ENCODE assay signal across 28 cellular contexts in the genomic region with DNA sequence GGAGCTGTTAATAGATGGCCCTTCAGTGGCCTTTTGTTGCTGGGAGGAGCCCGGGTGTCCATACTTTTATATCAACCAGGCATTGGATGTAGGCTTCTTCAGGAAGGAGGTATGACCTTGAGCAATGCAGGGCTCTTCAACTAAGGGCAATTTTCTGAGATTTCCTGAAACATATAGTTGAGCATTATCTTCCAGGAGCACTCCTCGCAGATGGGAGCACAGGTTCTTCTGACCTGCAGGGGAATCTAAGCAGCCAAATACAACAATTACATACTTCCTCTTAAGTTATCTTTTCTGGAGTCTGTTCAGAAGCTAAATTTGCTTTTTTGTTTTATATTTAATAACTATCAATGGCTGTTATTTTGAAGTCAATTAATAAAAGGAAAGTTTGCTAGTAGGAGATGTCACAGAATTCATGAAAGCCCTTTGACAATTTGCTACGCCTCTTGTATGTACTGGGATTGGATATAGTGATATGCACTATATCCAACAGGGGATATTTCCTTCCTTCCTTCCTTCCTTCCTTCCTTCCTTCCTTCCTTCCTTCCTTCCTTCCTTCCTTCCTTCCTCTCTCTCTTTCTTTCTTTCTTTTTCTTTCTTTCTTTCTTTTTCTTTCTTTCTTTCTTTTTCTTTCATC.
"Had no signal": no experiment of that assay in that cellular context is flagged by ENCODE, and none has a peak within 500 bp of the region (broad histone marks: within the 10 kb centered on the region; RNA-seq: fewer than 3 reads in every experiment).

No MANE protein-coding gene starts in this region.

- H3K27ac Mint-ChIP-seq: stimulated activated effector memory CD8-positive, alpha-beta T cell treated with anti-CD3 and anti-CD28 coated beads, Interleukin-12 subunit alpha, Interleukin-12 subunit beta, amount 100 ng/mL, for 72 hours; stimulated activated memory B cell treated with anti-CD40 and anti-IgM and Interleukin-4, amounts not matched to agents 10 μg/mL and 1 μg/mL and 100 μg/mL, for 72 hours; stimulated activated naive B cell treated with anti-CD40 and anti-IgM and Interleukin-4, amounts not matched to agents 10 μg/mL and 1 μg/mL and 100 μg/mL, for 72 hours; stimulated activated naive CD8-positive, alpha-beta T cell treated with anti-CD3 and anti-CD28 coated beads, Interleukin-15, amount 100 ng/mL, for 72 hours; stimulated activated naive CD8-positive, alpha-beta T cell treated with anti-CD3 and anti-CD28 coated beads, Interleukin-15, Interleukin-2, amounts not matched to agents 100 ng/mL and 50 ng/mL, for 24 hours; type B pancreatic cell had no signal

- ATAC-seq: stimulated activated effector memory CD8-positive, alpha-beta T cell treated with anti-CD3 and anti-CD28 coated beads, Interleukin-12 subunit alpha, Interleukin-12 subunit beta, amount 100 ng/mL, for 72 hours; stimulated activated memory B cell treated with anti-CD40 and anti-IgM and Interleukin-4, amounts not matched to agents 10 μg/mL and 1 μg/mL and 100 μg/mL, for 72 hours; stimulated activated naive B cell treated with anti-CD40 and anti-IgM and Interleukin-4, amounts not matched to agents 10 μg/mL and 1 μg/mL and 100 μg/mL, for 72 hours; stimulated activated naive CD8-positive, alpha-beta T cell treated with anti-CD3 and anti-CD28 coated beads, Interleukin-15, amount 100 ng/mL, for 72 hours; stimulated activated naive CD8-positive, alpha-beta T cell treated with anti-CD3 and anti-CD28 coated beads, Interleukin-15, Interleukin-2, amounts not matched to agents 100 U/mL and 50 U/mL, for 24 hours; upper lobe of right lung had no signal

- H3K27me3 Mint-ChIP-seq: stimulated activated memory B cell treated with anti-CD40 and anti-IgM and Interleukin-4, amounts not matched to agents 10 μg/mL and 1 μg/mL and 100 μg/mL, for 72 hours; stimulated activated naive B cell treated with anti-CD40 and anti-IgM and Interleukin-4, amounts not matched to agents 10 μg/mL and 1 μg/mL and 100 μg/mL, for 72 hours; stimulated activated naive CD8-positive, alpha-beta T cell treated with anti-CD3 and anti-CD28 coated beads, Interleukin-15, amount 100 ng/mL, for 72 hours; stimulated activated naive CD8-positive, alpha-beta T cell treated with anti-CD3 and anti-CD28 coated beads, Interleukin-15, Interleukin-2, amounts not matched to agents 100 ng/mL and 50 ng/mL, for 24 hours; type B pancreatic cell had no signal

- H3K9me3 Mint-ChIP-seq: stimulated activated naive B cell treated with anti-CD40 and anti-IgM and Interleukin-4, amounts not matched to agents 10 μg/mL and 1 μg/mL and 100 μg/mL, for 72 hours; type B pancreatic cell had no signal

- DNase-seq: stimulated activated CD4-positive, alpha-beta T cell treated with anti-CD3 and anti-CD28 coated beads, Interleukin-2, amount 100 ng/mL, for 48 hours; stimulated activated CD4-positive, alpha-beta T cell treated with anti-CD3 and anti-CD28 coated beads, Interleukin-4, amount 100 ng/mL, for 1 hour; stimulated activated CD4-positive, alpha-beta T cell treated with anti-CD3 and anti-CD28 coated beads, Interleukin-4, amount 100 ng/mL, for 24 hours; stimulated activated CD4-positive, alpha-beta T cell treated with anti-CD3 and anti-CD28 coated beads, Interleukin-4, amount 100 ng/mL, for 4 hours; stimulated activated CD8-positive, alpha-beta memory T cell treated with anti-CD3 and anti-CD28 coated beads, Interleukin-4, amount 100 ng/mL, for 48 hours; stimulated activated naive B cell treated with anti-CD40 and anti-IgM and Interleukin-4, amounts not matched to agents 10 μg/mL and 1 μg/mL and 100 μg/mL, for 72 hours; stimulated activated naive CD4-positive, alpha-beta T cell; stimulated activated naive CD4-positive, alpha-beta T cell treated with Interleukin-2 at 50 U/mL for 16 hours; stimulated activated naive CD8-positive, alpha-beta T cell treated with anti-CD3 and anti-CD28 coated beads, Interleukin-15, amount 100 ng/mL, for 72 hours; stimulated activated naive CD8-positive, alpha-beta T cell treated with anti-CD3 and anti-CD28 coated beads, Interleukin-15, Interleukin-2, amounts not matched to agents 100 U/mL and 50 U/mL, for 24 hours; stomach; substantia nigra; testis; thyroid gland; tibial artery; transverse colon; trophoblast cell; upper lobe of left lung; upper lobe of right lung; uterus had no signal

- H3K27ac ChIP-seq: stomach, suprapubic skin, testis, thoracic aorta, thyroid gland, tibial artery, tibial nerve, transverse colon, upper lobe of left lung, upper lobe of right lung, uterus, vagina had no signal

- H3K4me1 Mint-ChIP-seq: stimulated activated effector memory CD8-positive, alpha-beta T cell treated with anti-CD3 and anti-CD28 coated beads, Interleukin-12 subunit alpha, Interleukin-12 subunit beta, amount 100 ng/mL, for 72 hours; stimulated activated memory B cell treated with anti-CD40 and anti-IgM and Interleukin-4, amounts not matched to agents 10 μg/mL and 1 μg/mL and 100 μg/mL, for 72 hours; stimulated activated naive B cell treated with anti-CD40 and anti-IgM and Interleukin-4, amounts not matched to agents 10 μg/mL and 1 μg/mL and 100 μg/mL, for 72 hours; stimulated activated naive CD8-positive, alpha-beta T cell treated with anti-CD3 and anti-CD28 coated beads, Interleukin-15, amount 100 ng/mL, for 72 hours had no signal

- H3K36me3 Mint-ChIP-seq: stimulated activated effector memory CD8-positive, alpha-beta T cell treated with anti-CD3 and anti-CD28 coated beads, Interleukin-12 subunit alpha, Interleukin-12 subunit beta, amount 100 ng/mL, for 72 hours; stimulated activated memory B cell treated with anti-CD40 and anti-IgM and Interleukin-4, amounts not matched to agents 10 μg/mL and 1 μg/mL and 100 μg/mL, for 72 hours; stimulated activated naive B cell treated with anti-CD40 and anti-IgM and Interleukin-4, amounts not matched to agents 10 μg/mL and 1 μg/mL and 100 μg/mL, for 72 hours; type B pancreatic cell had no signal

- H3K36me3 ChIP-seq: stomach, suprapubic skin, thoracic aorta, thyroid gland, tibial artery, tibial nerve, transverse colon, upper lobe of left lung, upper lobe of right lung, uterus, vagina had no signal

- H3K9me3 ChIP-seq: stomach, suprapubic skin, testis, thoracic aorta, thyroid gland, tibial artery, tibial nerve, transverse colon, upper lobe of left lung, upper lobe of right lung, uterus, vagina had no signal

- H3K4me3 Mint-ChIP-seq: stimulated activated effector memory CD8-positive, alpha-beta T cell treated with anti-CD3 and anti-CD28 coated beads, Interleukin-12 subunit alpha, Interleukin-12 subunit beta, amount 100 ng/mL, for 72 hours; stimulated activated memory B cell treated with anti-CD40 and anti-IgM and Interleukin-4, amounts not matched to agents 10 μg/mL and 1 μg/mL and 100 μg/mL, for 72 hours; stimulated activated naive B cell treated with anti-CD40 and anti-IgM and Interleukin-4, amounts not matched to agents 10 μg/mL and 1 μg/mL and 100 μg/mL, for 72 hours; stimulated activated naive CD8-positive, alpha-beta T cell treated with anti-CD3 and anti-CD28 coated beads, Interleukin-15, amount 100 ng/mL, for 72 hours; stimulated activated naive CD8-positive, alpha-beta T cell treated with anti-CD3 and anti-CD28 coated beads, Interleukin-15, Interleukin-2, amounts not matched to agents 100 ng/mL and 50 ng/mL, for 24 hours; type B pancreatic cell had no signal

- H3K4me1 ChIP-seq: stomach, suprapubic skin, testis, thyroid gland, tibial artery, tibial nerve, transverse colon, upper lobe of left lung, upper lobe of right lung, uterus, vagina had no signal

- H3K27me3 ChIP-seq: stomach, suprapubic skin, testis, thyroid gland, tibial artery, tibial nerve, transverse colon, upper lobe of left lung, upper lobe of right lung, uterus, vagina had no signal

- H3K4me3 ChIP-seq: stomach, suprapubic skin, testis, thoracic aorta, thyroid gland, tibial artery, tibial nerve, transverse colon, upper lobe of left lung, upper lobe of right lung, uterus, vagina had no signal
